1 cellular context compared by ENCODE assay signal in genomic region chr12:62279058-62279457, GRCh38.
TF ChIP-seq lines count a peak whose summit lies in the region.

No MANE protein-coding gene starts in this region.

TF ChIP-seq in K562, 482 proteins besides CTCF, POLR2A, EP300 and RAD21 (continued from another document and continues in another):
- TF ChIP-seq ZMIZ1 (IDR thresholded peaks at IDR 0.05; ENCODE audit: low read depth in 2 of 2, low read length in 2 of 2) (no peak), KDM4B (IDR thresholded peaks at IDR 0.05; ENCODE audit: borderline replicate concordance in 2 of 2, low read depth in 1 of 2) (no peak), SAP30 (IDR thresholded peaks at IDR 0.05; ENCODE audit: borderline replicate concordance, insufficient read depth, low read depth, low read length, poor library complexity, severe bottlenecking) (no peak), ZNF609 (CRISPR knock-in tag; IDR thresholded peaks at IDR 0.05; ENCODE audit: borderline replicate concordance) (no peak), CEBPG (CRISPR knock-in tag; IDR thresholded peaks at IDR 0.05) (no peak), CEBPG (tag; conservative IDR thresholded peaks at IDR 0.05 in 1 of 2, IDR thresholded peaks at IDR 0.05 in 1 of 2) (no peak), PCBP2 (IDR thresholded peaks at IDR 0.05; ENCODE audit: low read depth, low read length, poor library complexity, severe bottlenecking) (no peak), RERE (CRISPR knock-in tag; IDR thresholded peaks at IDR 0.05; ENCODE audit: borderline replicate concordance) (no peak), ZNF146 (CRISPR knock-in tag; IDR thresholded peaks at IDR 0.05; ENCODE audit: unreplicated experiment) (peak; percentile 89), ZBTB1 (CRISPR knock-in tag; IDR thresholded peaks at IDR 0.05; ENCODE audit: borderline replicate concordance, low read depth) (no peak), CEBPB (tag; IDR thresholded peaks at IDR 0.05) (no peak), NFRKB (IDR thresholded peaks at IDR 0.05; ENCODE audit: low read depth) (no peak), ARNT (IDR thresholded peaks at IDR 0.05) (no peak), MEF2A (IDR thresholded peaks at IDR 0.05; ENCODE audit: control insufficient read depth, low read depth, low read length) (peak; percentile 66; the same call in 1 of the 2 replicates), ZNF134 (CRISPR knock-in tag; conservative IDR thresholded peaks at IDR 0.05) (no peak), SP2 (IDR thresholded peaks at IDR 0.05; ENCODE audit: extremely low read depth, low read depth, low read length, poor library complexity, severe bottlenecking) (no peak), ZBTB2 (IDR thresholded peaks at IDR 0.05) (no peak), POLR2AphosphoS5 (IDR thresholded peaks at IDR 0.05; ENCODE audit: control insufficient read depth, insufficient read depth, low read depth, low read length) (no peak), CEBPZ (IDR thresholded peaks at IDR 0.05; ENCODE audit: borderline replicate concordance, low read depth, low read length) (no peak), SMARCC2 (IDR thresholded peaks at IDR 0.05; ENCODE audit: low read depth) (no peak), ZNF175 (CRISPR knock-in tag; IDR thresholded peaks at IDR 0.05; ENCODE audit: low read depth) (no peak), BMI1 (IDR thresholded peaks at IDR 0.05; ENCODE audit: low read length) (no peak), ZBTB12 (CRISPR knock-in tag; IDR thresholded peaks at IDR 0.05) (no peak), RBM25 (IDR thresholded peaks at IDR 0.05; ENCODE audit: low read depth, low read length, severe bottlenecking) (peak; percentile 21), ZNF830 (CRISPR knock-in tag; IDR thresholded peaks at IDR 0.05) (no peak), ATF4 (CRISPR knock-in tag; IDR thresholded peaks at IDR 0.05) (no peak), ATF3 (IDR thresholded peaks at IDR 0.05) (peak; percentile 58), ATF3 (CRISPR knock-in tag; conservative IDR thresholded peaks at IDR 0.05) (no peak), ZNF384 (IDR thresholded peaks at IDR 0.05; ENCODE audit: low read depth, low read length) (no peak)
